23 cellular contexts compared by ENCODE assay signal in the genomic region with DNA sequence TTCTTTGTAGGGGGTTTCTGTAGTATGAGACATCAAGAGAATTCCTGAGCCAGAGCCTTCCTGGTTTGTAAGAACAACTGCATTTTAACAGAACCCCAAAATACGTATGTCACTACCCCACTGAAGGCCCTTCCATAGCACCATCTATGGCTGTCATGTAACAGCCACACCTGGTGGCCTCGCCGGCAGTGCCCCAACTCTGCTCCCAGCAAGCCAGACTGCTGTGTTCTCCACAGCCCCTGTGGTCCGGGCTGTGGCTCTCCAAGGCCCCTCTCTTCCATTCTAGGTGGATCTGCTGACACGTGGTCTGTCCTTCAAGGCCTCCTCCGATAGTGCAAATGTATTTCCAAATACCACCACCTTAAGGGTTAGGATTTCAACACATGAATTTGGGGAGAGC.
"Had no signal": no experiment of that assay in that cellular context is flagged by ENCODE, and none has a peak within 500 bp of the region (broad histone marks: within the 10 kb centered on the region; RNA-seq: fewer than 3 reads in every experiment).

No MANE protein-coding gene starts in this region.

- H3K4me2 ChIP-seq: hepatocyte had no signal

- H3K9me3 Mint-ChIP-seq: natural killer cell; stimulated activated memory B cell treated with anti-CD40 and anti-IgM and Interleukin-4, amounts not matched to agents 10 μg/mL and 1 μg/mL and 100 μg/mL, for 72 hours; stimulated activated naive CD8-positive, alpha-beta T cell treated with anti-CD3 and anti-CD28 coated beads, Interleukin-15, amount 100 ng/mL, for 72 hours had no signal

- H3K4me1 Mint-ChIP-seq: natural killer cell; stimulated activated memory B cell treated with anti-CD40 and anti-IgM and Interleukin-4, amounts not matched to agents 10 μg/mL and 1 μg/mL and 100 μg/mL, for 72 hours had no signal

- DNase-seq: caudate nucleus; dorsolateral prefrontal cortex; effector CD4-positive, alpha-beta T cell; foreskin fibroblast; gastrocnemius medialis; left cardiac atrium; mammary epithelial cell; mesendoderm; natural killer cell; psoas muscle; right cardiac atrium; sigmoid colon; stimulated activated CD4-positive, alpha-beta T cell treated with anti-CD3 and anti-CD28 coated beads, Interleukin-4, amount 100 ng/mL, for 4 hours; stimulated activated naive CD8-positive, alpha-beta T cell treated with anti-CD3 and anti-CD28 coated beads, Interleukin-15, amount 100 ng/mL, for 72 hours; trophoblast cell had no signal

- H3K36me3 ChIP-seq: gastrocnemius medialis, left lung, neutrophil, sigmoid colon, suprapubic skin had no signal

- ATAC-seq: esophagus mucosa; gastrocnemius medialis; left cardiac atrium; left lung; natural killer cell; psoas muscle; right cardiac atrium; stimulated activated memory B cell treated with anti-CD40 and anti-IgM and Interleukin-4, amounts not matched to agents 10 μg/mL and 1 μg/mL and 100 μg/mL, for 72 hours had no signal

- H3K27me3 ChIP-seq: dorsolateral prefrontal cortex, gastrocnemius medialis, hepatocyte, left lung, sigmoid colon had no signal

- H3K9me3 ChIP-seq: gastrocnemius medialis, left lung, neutrophil, psoas muscle, sigmoid colon, suprapubic skin had no signal

- H2AFZ ChIP-seq: hepatocyte had no signal

- H3K4me3 Mint-ChIP-seq: natural killer cell; stimulated activated memory B cell treated with anti-CD40 and anti-IgM and Interleukin-4, amounts not matched to agents 10 μg/mL and 1 μg/mL and 100 μg/mL, for 72 hours; stimulated activated naive CD8-positive, alpha-beta T cell treated with anti-CD3 and anti-CD28 coated beads, Interleukin-15, amount 100 ng/mL, for 72 hours had no signal

- H3K27ac ChIP-seq: dorsolateral prefrontal cortex, epithelial cell of prostate, gastrocnemius medialis, hepatocyte, left lung, neutrophil, psoas muscle, sigmoid colon, suprapubic skin had no signal

- H3K27ac Mint-ChIP-seq: natural killer cell; stimulated activated memory B cell treated with anti-CD40 and anti-IgM and Interleukin-4, amounts not matched to agents 10 μg/mL and 1 μg/mL and 100 μg/mL, for 72 hours had no signal

- H3K27me3 Mint-ChIP-seq: stimulated activated naive CD8-positive, alpha-beta T cell treated with anti-CD3 and anti-CD28 coated beads, Interleukin-15, amount 100 ng/mL, for 72 hours had no signal

- H3K79me2 ChIP-seq: hepatocyte had no signal

- FAIRE-seq: colon had no signal

- H3K36me3 Mint-ChIP-seq: natural killer cell; stimulated activated memory B cell treated with anti-CD40 and anti-IgM and Interleukin-4, amounts not matched to agents 10 μg/mL and 1 μg/mL and 100 μg/mL, for 72 hours had no signal

- H3K4me3 ChIP-seq: dorsolateral prefrontal cortex, gastrocnemius medialis, hepatocyte, left lung, psoas muscle, sigmoid colon, suprapubic skin had no signal

- H3K4me1 ChIP-seq: psoas muscle, sigmoid colon had no signal
